In the genomic region with DNA sequence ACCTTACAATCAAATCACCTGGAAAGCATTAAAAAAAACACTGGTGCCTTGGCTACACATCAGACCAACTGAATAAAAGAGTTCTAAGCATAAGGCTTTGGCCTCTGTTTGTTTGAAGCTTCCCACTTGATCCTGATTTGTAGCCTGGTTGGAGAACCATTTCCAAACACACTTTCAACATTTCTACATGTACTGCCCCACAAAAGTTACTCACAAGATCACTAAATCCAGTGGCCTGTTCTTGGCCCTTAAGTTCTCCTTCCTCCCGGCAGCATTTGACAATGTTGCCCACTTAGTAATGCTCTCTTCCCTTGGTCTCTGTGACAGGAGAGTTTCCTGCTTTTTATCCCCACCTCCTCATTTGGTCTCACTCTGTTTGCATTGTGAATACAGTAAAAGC, we compare ENCODE assay signal across 27 cellular contexts. TPM values are rescaled to one million over a fixed set of nuclear protein-coding genes. Genes with fewer than 3 reads are reported as not detected.
DNase-seq lines count a peak whose midpoint lies in the region; ATAC-seq and TF ChIP-seq lines count a peak whose summit lies in the region.
"Had no signal": no experiment of that assay in that cellular context is flagged by ENCODE, and none has a peak within 500 bp of the region (broad histone marks: within the 10 kb centered on the region; RNA-seq: fewer than 3 reads in every experiment).

No MANE protein-coding gene starts in this region.

- no peaks in the 10 kb centered on the region for H3K27me3 ChIP-seq in endodermal cell (ENCODE audit: control insufficient read depth, insufficient read depth, low read length, poor library complexity, severe bottlenecking)
- H3K27me3 ChIP-seq: ascending aorta, cardiac muscle cell, colonic mucosa, neutrophil, sigmoid colon, upper lobe of left lung had no signal

- H3K4me3 ChIP-seq in endodermal cell (ENCODE audit: low read length) = no peak overlapping the region
- H3K4me3 ChIP-seq: ascending aorta, cardiac muscle cell, colonic mucosa, psoas muscle, sigmoid colon, upper lobe of left lung had no signal

- POLR2A ChIA-PET in activated naive CD8-positive, alpha-beta T cell treated with anti-CD3 and anti-CD28 coated beads, Interleukin-2, amount 10 ng/mL, durations not matched to agents 7 days and 5 days (lab: Charles Lee) = no interaction called here

- DNase-seq in activated naive CD8-positive, alpha-beta T cell treated with anti-CD3 and anti-CD28 coated beads, Interleukin-2, amount 10 ng/mL, durations not matched to agents 7 days and 5 days = no peak
- DNase-seq in activated naive CD8-positive, alpha-beta T cell treated with anti-CD3 and anti-CD28 coated beads, Interleukin-2, amount 50 U/mL, for 24 hours = no peak
- DNase-seq in HFFc6 = no peak
- no peak for DNase-seq in central memory CD8-positive, alpha-beta T cell (ENCODE audit: low spot score in 2 of 2)
- DNase-seq in stimulated activated effector memory CD8-positive, alpha-beta T cell treated with anti-CD3 and anti-CD28 coated beads, Interleukin-12 subunit alpha, Interleukin-12 subunit beta, amount 100 ng/mL, for 72 hours (ENCODE audit: low spot score in 2 of 2) = no peak
- no peak for DNase-seq in GM19238 (ENCODE audit: insufficient read length, low spot score)
- DNase-seq in stimulated activated naive CD4-positive, alpha-beta T cell treated with Interleukin-2 at 50 U/mL for 16 hours (lab: John Stamatoyannopoulos, UW) = no peak
- no peak for DNase-seq in endodermal cell
- DNase-seq: ACHN; activated B cell treated with CpG ODN at 0.5 μM for 24 hours; colonic mucosa; effector memory CD4-positive, alpha-beta T cell; erythroblast; GOT3; NCI-H1048; NCI-H446 treated with DMSO at 0.1 percent for 48 hours; NCI-H774; psoas muscle; sigmoid colon; stimulated activated CD4-positive, alpha-beta T cell treated with anti-CD3 and anti-CD28 coated beads, Interleukin-4, amount 100 ng/mL, for 1 hour; upper lobe of left lung had no signal

- H3K9ac ChIP-seq in endodermal cell (ENCODE audit: extremely low read depth, low read length, poor library complexity, severe bottlenecking) = no peak overlapping the region

- no peaks in the 10 kb centered on the region for H3K9me3 Mint-ChIP-seq in activated naive CD8-positive, alpha-beta T cell treated with anti-CD3 and anti-CD28 coated beads, Interleukin-2, amount 10 ng/mL, durations not matched to agents 7 days and 5 days
- no peaks in the 10 kb centered on the region for H3K9me3 Mint-ChIP-seq in activated naive CD8-positive, alpha-beta T cell treated with anti-CD3 and anti-CD28 coated beads, Interleukin-2, amount 50 U/mL, for 24 hours
- H3K9me3 Mint-ChIP-seq in HFFc6 (no peaks in the 10 kb centered on the region), endodermal cell (no peaks in the 10 kb centered on the region)
- H3K9me3 Mint-ChIP-seq in central memory CD8-positive, alpha-beta T cell = no peaks in the 10 kb centered on the region
- no peaks in the 10 kb centered on the region for H3K9me3 Mint-ChIP-seq in stimulated activated effector memory CD8-positive, alpha-beta T cell treated with anti-CD3 and anti-CD28 coated beads, Interleukin-12 subunit alpha, Interleukin-12 subunit beta, amount 100 ng/mL, for 72 hours
- H3K9me3 Mint-ChIP-seq: activated B cell treated with CpG ODN at 0.5 μM for 24 hours, IgD-negative memory B cell had no signal

- TF ChIP-seq CTCF in HFFc6 (IDR thresholded peaks at IDR 0.05) (no peak), endodermal cell (conservative IDR thresholded peaks at IDR 0.05) (no peak)

- peaks cover 9% of the 10 kb centered on the region for H3K4me1 ChIP-seq in endodermal cell (ENCODE audit: control insufficient read depth, insufficient read depth, low read length)
- H3K4me1 ChIP-seq: ascending aorta, colonic mucosa, psoas muscle had no signal

- H3K36me3 ChIP-seq in endodermal cell (ENCODE audit: control insufficient read depth, insufficient read depth, low read length) = peaks cover 69% of the 10 kb centered on the region

- H3K27ac ChIP-seq in endodermal cell (ENCODE audit: low read depth, low read length) = no peak overlapping the region
- H3K27ac ChIP-seq: ascending aorta, cardiac muscle cell, colonic mucosa, neutrophil, psoas muscle, sigmoid colon, upper lobe of left lung had no signal

- H3K36me3 Mint-ChIP-seq in activated naive CD8-positive, alpha-beta T cell treated with anti-CD3 and anti-CD28 coated beads, Interleukin-2, amount 10 ng/mL, durations not matched to agents 7 days and 5 days = peaks cover 19% of the 10 kb centered on the region
- H3K36me3 Mint-ChIP-seq in activated naive CD8-positive, alpha-beta T cell treated with anti-CD3 and anti-CD28 coated beads, Interleukin-2, amount 50 U/mL, for 24 hours (ENCODE audit: low read depth) = peaks cover 41% of the 10 kb centered on the region
- peaks cover 35% of the 10 kb centered on the region for H3K36me3 Mint-ChIP-seq in HFFc6 (ENCODE audit: low read depth)
- peaks cover 33% of the 10 kb centered on the region for H3K36me3 Mint-ChIP-seq in central memory CD8-positive, alpha-beta T cell (ENCODE audit: insufficient read depth)
- peaks cover 98% of the 10 kb centered on the region for H3K36me3 Mint-ChIP-seq in stimulated activated effector memory CD8-positive, alpha-beta T cell treated with anti-CD3 and anti-CD28 coated beads, Interleukin-12 subunit alpha, Interleukin-12 subunit beta, amount 100 ng/mL, for 72 hours
- peaks cover 56% of the 10 kb centered on the region for H3K36me3 Mint-ChIP-seq in endodermal cell (ENCODE audit: low read depth)
- H3K36me3 Mint-ChIP-seq: IgD-negative memory B cell had no signal

- no peak for ATAC-seq in activated naive CD8-positive, alpha-beta T cell treated with anti-CD3 and anti-CD28 coated beads, Interleukin-2, amount 10 ng/mL, durations not matched to agents 7 days and 5 days (ENCODE audit: low read depth)
- ATAC-seq in activated naive CD8-positive, alpha-beta T cell treated with anti-CD3 and anti-CD28 coated beads, Interleukin-2, amount 50 U/mL, for 24 hours = no peak
- ATAC-seq in central memory CD8-positive, alpha-beta T cell (replicated peaks; ENCODE audit: extremely low read depth, poor library complexity, severe bottlenecking) = no peak
- ATAC-seq in stimulated activated effector memory CD8-positive, alpha-beta T cell treated with anti-CD3 and anti-CD28 coated beads, Interleukin-12 subunit alpha, Interleukin-12 subunit beta, amount 100 ng/mL, for 72 hours = no peak
- ATAC-seq: left lobe of liver, psoas muscle had no signal

- H3K9me3 ChIP-seq in endodermal cell (ENCODE audit: control insufficient read depth, low read length) = no peaks in the 10 kb centered on the region
- H3K9me3 ChIP-seq: ascending aorta, colonic mucosa, neutrophil, psoas muscle, sigmoid colon, upper lobe of left lung had no signal

- H3K27ac Mint-ChIP-seq in activated naive CD8-positive, alpha-beta T cell treated with anti-CD3 and anti-CD28 coated beads, Interleukin-2, amount 10 ng/mL, durations not matched to agents 7 days and 5 days = peak overlapping the region; percentile 57
- no peak overlapping the region for H3K27ac Mint-ChIP-seq in activated naive CD8-positive, alpha-beta T cell treated with anti-CD3 and anti-CD28 coated beads, Interleukin-2, amount 50 U/mL, for 24 hours
- H3K27ac Mint-ChIP-seq in HFFc6 = peak overlapping the region; percentile 56
- peak overlapping the region; percentile 8 for H3K27ac Mint-ChIP-seq in central memory CD8-positive, alpha-beta T cell (ENCODE audit: low read depth)
- H3K27ac Mint-ChIP-seq in stimulated activated effector memory CD8-positive, alpha-beta T cell treated with anti-CD3 and anti-CD28 coated beads, Interleukin-12 subunit alpha, Interleukin-12 subunit beta, amount 100 ng/mL, for 72 hours = peak overlapping the region; percentile 43
- H3K27ac Mint-ChIP-seq in endodermal cell = no peak overlapping the region
- H3K27ac Mint-ChIP-seq: activated B cell treated with CpG ODN at 0.5 μM for 24 hours; activated naive CD8-positive, alpha-beta T cell had no signal

- no peaks in the 10 kb centered on the region for H3K27me3 Mint-ChIP-seq in activated naive CD8-positive, alpha-beta T cell treated with anti-CD3 and anti-CD28 coated beads, Interleukin-2, amount 10 ng/mL, durations not matched to agents 7 days and 5 days
- H3K27me3 Mint-ChIP-seq in activated naive CD8-positive, alpha-beta T cell treated with anti-CD3 and anti-CD28 coated beads, Interleukin-2, amount 50 U/mL, for 24 hours = no peaks in the 10 kb centered on the region
- H3K27me3 Mint-ChIP-seq in HFFc6 (ENCODE audit: insufficient read depth) (peaks cover 3% of the 10 kb centered on the region), endodermal cell (ENCODE audit: insufficient read depth) (no peaks in the 10 kb centered on the region)
- H3K27me3 Mint-ChIP-seq in central memory CD8-positive, alpha-beta T cell = no peaks in the 10 kb centered on the region
- H3K27me3 Mint-ChIP-seq: activated B cell treated with CpG ODN at 0.5 μM for 24 hours; activated naive CD8-positive, alpha-beta T cell; IgD-negative memory B cell had no signal

- 96 to 100% methylated on average over 1 of the region's 1 CpG for WGBS in endodermal cell (ENCODE audit: insufficient coverage in 1 of 2, insufficient read length in 1 of 2), 2 experiments

- H3K4me1 Mint-ChIP-seq in activated naive CD8-positive, alpha-beta T cell treated with anti-CD3 and anti-CD28 coated beads, Interleukin-2, amount 10 ng/mL, durations not matched to agents 7 days and 5 days = peaks cover 4% of the 10 kb centered on the region
- no peaks in the 10 kb centered on the region for H3K4me1 Mint-ChIP-seq in activated naive CD8-positive, alpha-beta T cell treated with anti-CD3 and anti-CD28 coated beads, Interleukin-2, amount 50 U/mL, for 24 hours
- peaks cover 54% of the 10 kb centered on the region for H3K4me1 Mint-ChIP-seq in HFFc6 (ENCODE audit: low read depth)
- no peaks in the 10 kb centered on the region for H3K4me1 Mint-ChIP-seq in central memory CD8-positive, alpha-beta T cell
- no peaks in the 10 kb centered on the region for H3K4me1 Mint-ChIP-seq in stimulated activated effector memory CD8-positive, alpha-beta T cell treated with anti-CD3 and anti-CD28 coated beads, Interleukin-12 subunit alpha, Interleukin-12 subunit beta, amount 100 ng/mL, for 72 hours
- peaks cover 33% of the 10 kb centered on the region for H3K4me1 Mint-ChIP-seq in endodermal cell
- H3K4me1 Mint-ChIP-seq: activated B cell treated with CpG ODN at 0.5 μM for 24 hours had no signal

- H3K4me3 Mint-ChIP-seq in activated naive CD8-positive, alpha-beta T cell treated with anti-CD3 and anti-CD28 coated beads, Interleukin-2, amount 10 ng/mL, durations not matched to agents 7 days and 5 days = no peak overlapping the region
- H3K4me3 Mint-ChIP-seq in activated naive CD8-positive, alpha-beta T cell treated with anti-CD3 and anti-CD28 coated beads, Interleukin-2, amount 50 U/mL, for 24 hours = no peak overlapping the region
- H3K4me3 Mint-ChIP-seq in HFFc6 (peak overlapping the region; percentile 27; the same call in 1 of the 2 replicates), endodermal cell (no peak overlapping the region)
- H3K4me3 Mint-ChIP-seq in central memory CD8-positive, alpha-beta T cell = no peak overlapping the region
- H3K4me3 Mint-ChIP-seq in stimulated activated effector memory CD8-positive, alpha-beta T cell treated with anti-CD3 and anti-CD28 coated beads, Interleukin-12 subunit alpha, Interleukin-12 subunit beta, amount 100 ng/mL, for 72 hours = no peak overlapping the region
- H3K4me3 Mint-ChIP-seq: activated B cell treated with CpG ODN at 0.5 μM for 24 hours; activated naive CD8-positive, alpha-beta T cell; IgD-negative memory B cell had no signal

RNA-seq across cellular contexts. Expression of a gene that starts 11.8 kb away (rescaled TPM):
- total RNA-seq in activated naive CD8-positive, alpha-beta T cell treated with anti-CD3 and anti-CD28 coated beads, Interleukin-2, amount 10 ng/mL, durations not matched to agents 7 days and 5 days = 100 to 1,000 TPM; 421 to 434 TPM
- total RNA-seq in HFFc6 (2021; fragmentation: NEBNext Ultra II Directional; extraction: Animal tissue kit (Norgen Biotek cat#: 25700)) = 100 to 1,000 TPM; 320 to 538 (median 366) TPM
- 100 to 1,000 TPM; 456 to 587 TPM for total RNA-seq in endodermal cell
- 486 TPM for polyA plus RNA-seq in endodermal cell (2013, experiment 1 of 2)
- polyA plus RNA-seq in endodermal cell (2013, experiment 2 of 2) = 422 TPM

RNA-seq across cellular contexts. Expression of a gene that starts 12.2 kb away (rescaled TPM):
- total RNA-seq in activated naive CD8-positive, alpha-beta T cell treated with anti-CD3 and anti-CD28 coated beads, Interleukin-2, amount 10 ng/mL, durations not matched to agents 7 days and 5 days = 10 to 100 TPM; 16.2 to 16.4 TPM
- 1 to 10 TPM; 4.9 to 6.6 (median 6.0) TPM for total RNA-seq in HFFc6 (2021; fragmentation: NEBNext Ultra II Directional; extraction: Animal tissue kit (Norgen Biotek cat#: 25700))
- total RNA-seq in endodermal cell = 10 to 100 TPM; 17.4 to 24.2 TPM
- polyA plus RNA-seq in endodermal cell (2013, experiment 1 of 2) = 5.3 TPM
- polyA plus RNA-seq in endodermal cell (2013, experiment 2 of 2) = 5.7 TPM

RNA-seq across cellular contexts. Expression of a gene that starts 31.3 kb away (rescaled TPM):
- total RNA-seq in activated naive CD8-positive, alpha-beta T cell treated with anti-CD3 and anti-CD28 coated beads, Interleukin-2, amount 10 ng/mL, durations not matched to agents 7 days and 5 days = 10 to 100 TPM; 33.9 to 34.0 TPM
- 10 to 100 TPM; 13.3 to 18.9 (median 15.9) TPM for total RNA-seq in HFFc6 (2021; fragmentation: NEBNext Ultra II Directional; extraction: Animal tissue kit (Norgen Biotek cat#: 25700))
- 10 to 100 TPM; 15.8 to 18.9 TPM for total RNA-seq in endodermal cell
- polyA plus RNA-seq in endodermal cell (2013, experiment 1 of 2) = 15.5 TPM
- polyA plus RNA-seq in endodermal cell (2013, experiment 2 of 2) = 14.1 TPM

RNA-seq across cellular contexts. Expression of a gene that starts 31.5 kb away (rescaled TPM):
- 10 to 100 TPM; 21.6 to 22.5 TPM for total RNA-seq in activated naive CD8-positive, alpha-beta T cell treated with anti-CD3 and anti-CD28 coated beads, Interleukin-2, amount 10 ng/mL, durations not matched to agents 7 days and 5 days
- 10 to 100 TPM; 20.5 to 28.9 (median 26.1) TPM for total RNA-seq in HFFc6 (2021; fragmentation: NEBNext Ultra II Directional; extraction: Animal tissue kit (Norgen Biotek cat#: 25700))
- total RNA-seq in endodermal cell = 10 to 100 TPM; 37.9 to 43.0 TPM
- polyA plus RNA-seq in endodermal cell (2013, experiment 1 of 2) = 25.6 TPM
- polyA plus RNA-seq in endodermal cell (2013, experiment 2 of 2) = 26.6 TPM

Comparison
In these comparisons a context has a peak if more than half of its experiments do, and no peak if none do; other contexts are left out.
1. H3K27ac Mint-ChIP-seq: peak in activated naive CD8-positive, alpha-beta T cell treated with anti-CD3 and anti-CD28 coated beads, Interleukin-2, amount 10 ng/mL, durations not matched to agents 7 days and 5 days (single experiment), HFFc6 (single experiment), central memory CD8-positive, alpha-beta T cell (single experiment) and stimulated activated effector memory CD8-positive, alpha-beta T cell treated with anti-CD3 and anti-CD28 coated beads, Interleukin-12 subunit alpha, Interleukin-12 subunit beta, amount 100 ng/mL, for 72 hours (single experiment); none in activated naive CD8-positive, alpha-beta T cell treated with anti-CD3 and anti-CD28 coated beads, Interleukin-2, amount 50 U/mL, for 24 hours (single experiment) and endodermal cell (single experiment).